In genomic region chr3:160038862-160039562, GRCh38 we compare ENCODE assay signal across 9 cellular contexts. TPM values are rescaled to one million over a fixed set of nuclear protein-coding genes. Genes with fewer than 3 reads are reported as not detected.
DNase-seq lines count a peak whose midpoint lies in the region; ATAC-seq and TF ChIP-seq lines count a peak whose summit lies in the region.
"Had no signal": no experiment of that assay in that cellular context is flagged by ENCODE, and none has a peak within 500 bp of the region (broad histone marks: within the 10 kb centered on the region; RNA-seq: fewer than 3 reads in every experiment).

No MANE protein-coding gene starts in this region.

- no TSS peak for BruUV-seq in Calu3 (replicated peaks; lab: Mats Ljungman, UMichigan)

- POLR2A ChIA-PET in HEK293T (lab: Yijun Ruan, JAX) = no interaction called here
- POLR2A ChIA-PET in activated naive CD8-positive, alpha-beta T cell treated with anti-CD3 and anti-CD28 coated beads, Interleukin-2, amount 10 ng/mL, durations not matched to agents 7 days and 5 days (lab: Charles Lee) = no interaction called here

- intact Hi-C loops in Calu3 (cut with micrococcal nuclease; ENCODE audit: unreplicated experiment) = no loop called here

- TF ChIP-seq CTCF in Calu3 (IDR thresholded peaks at IDR 0.05; ENCODE audit: unreplicated experiment) = no peak
- TF ChIP-seq CTCF in type B pancreatic cell (conservative IDR thresholded peaks at IDR 0.05) = no peak

- DNase-seq in Calu3 (peak; percentile 74), HEK293T (ENCODE audit: extremely low spot score) (peak; percentile 16), iris pigment epithelial cell (ENCODE audit: low read depth) (peak; percentile 9), type B pancreatic cell (ENCODE audit: extremely low spot score, unreplicated experiment) (peak; percentile 69), NCI-H446 treated with DMSO at 0.1 percent for 48 hours (lab: John Stamatoyannopoulos, UW) (no peak), pons (ENCODE audit: low spot score) (no peak)
- no peak for DNase-seq in activated naive CD8-positive, alpha-beta T cell treated with anti-CD3 and anti-CD28 coated beads, Interleukin-2, amount 10 ng/mL, durations not matched to agents 7 days and 5 days

- H3K4me1 Mint-ChIP-seq in Calu3 (ENCODE audit: low read depth, unreplicated experiment) (no peaks in the 10 kb centered on the region), type B pancreatic cell (ENCODE audit: unreplicated experiment) (no peaks in the 10 kb centered on the region)
- peaks cover 2% of the 10 kb centered on the region for H3K4me1 Mint-ChIP-seq in activated naive CD8-positive, alpha-beta T cell treated with anti-CD3 and anti-CD28 coated beads, Interleukin-2, amount 10 ng/mL, durations not matched to agents 7 days and 5 days

- H3K27me3 Mint-ChIP-seq in Calu3 (ENCODE audit: unreplicated experiment) (peaks cover 59% of the 10 kb centered on the region), type B pancreatic cell (peaks cover 54% of the 10 kb centered on the region)
- H3K27me3 Mint-ChIP-seq in activated naive CD8-positive, alpha-beta T cell treated with anti-CD3 and anti-CD28 coated beads, Interleukin-2, amount 10 ng/mL, durations not matched to agents 7 days and 5 days = peaks cover 41% of the 10 kb centered on the region

- CTCF ChIA-PET in Calu3 (lab: Charles Lee) (interaction anchor here (0.6 to 1.8 kb wide), 6 partner anchors 13 to 398 kb away, joined by 3 to 6 read pairs (median 3); no protein-coding TSS in a partner anchor), HEK293T (lab: Yijun Ruan, JAX) (no interaction called here)

- H3K36me3 Mint-ChIP-seq in Calu3 (ENCODE audit: insufficient read depth, unreplicated experiment) (peaks cover 7% of the 10 kb centered on the region), type B pancreatic cell (no peaks in the 10 kb centered on the region)
- no peaks in the 10 kb centered on the region for H3K36me3 Mint-ChIP-seq in activated naive CD8-positive, alpha-beta T cell treated with anti-CD3 and anti-CD28 coated beads, Interleukin-2, amount 10 ng/mL, durations not matched to agents 7 days and 5 days

- ATAC-seq in activated naive CD8-positive, alpha-beta T cell treated with anti-CD3 and anti-CD28 coated beads, Interleukin-2, amount 10 ng/mL, durations not matched to agents 7 days and 5 days (ENCODE audit: low read depth) = no peak
- no peak for ATAC-seq in HG03025 (IDR thresholded peaks at IDR 0.05; ENCODE audit: low FRiP score, unreplicated experiment)
- ATAC-seq: HCT116 had no signal

- H3K9me3 Mint-ChIP-seq in Calu3 (ENCODE audit: low read depth, unreplicated experiment) (peaks cover 12% of the 10 kb centered on the region), type B pancreatic cell (no peaks in the 10 kb centered on the region)
- peaks cover 18% of the 10 kb centered on the region for H3K9me3 Mint-ChIP-seq in activated naive CD8-positive, alpha-beta T cell treated with anti-CD3 and anti-CD28 coated beads, Interleukin-2, amount 10 ng/mL, durations not matched to agents 7 days and 5 days

- H3K27ac Mint-ChIP-seq in Calu3 (ENCODE audit: unreplicated experiment) (peak overlapping the region; percentile 20), type B pancreatic cell (no peak overlapping the region)
- H3K27ac Mint-ChIP-seq in activated naive CD8-positive, alpha-beta T cell treated with anti-CD3 and anti-CD28 coated beads, Interleukin-2, amount 10 ng/mL, durations not matched to agents 7 days and 5 days = no peak overlapping the region

- peak overlapping the region; percentile 79 for H3K4me3 Mint-ChIP-seq in Calu3 (ENCODE audit: low read depth, unreplicated experiment)
- H3K4me3 Mint-ChIP-seq in activated naive CD8-positive, alpha-beta T cell treated with anti-CD3 and anti-CD28 coated beads, Interleukin-2, amount 10 ng/mL, durations not matched to agents 7 days and 5 days = peak overlapping the region; percentile 19
- H3K4me3 Mint-ChIP-seq in type B pancreatic cell = peak overlapping the region; percentile 76

TF ChIP-seq in HEK293T, 16 proteins besides CTCF, POLR2A, EP300 and RAD21:
- TF ChIP-seq ARNT (IDR thresholded peaks at IDR 0.05) (no peak), SUZ12 (IDR thresholded peaks at IDR 0.05) (no peak), FOXM1 (IDR thresholded peaks at IDR 0.05; ENCODE audit: borderline replicate concordance) (no peak), L3MBTL2 (conservative IDR thresholded peaks at IDR 0.05) (no peak)
TF ChIP-seq in HEK293T: peak in this region for 0.

RNA-seq across cellular contexts. Expression of gene IL12A, which starts 50.4 kb away (rescaled TPM):
- total RNA-seq in Calu3 (2022) (1.0 and 3.6 TPM in 2 replicates), type B pancreatic cell (ENCODE audit: low replicate concordance) (0.31 and 0.34 TPM in 2 replicates)
- under 1 TPM; 0.19 to 0.65 TPM for total RNA-seq in activated naive CD8-positive, alpha-beta T cell treated with anti-CD3 and anti-CD28 coated beads, Interleukin-2, amount 10 ng/mL, durations not matched to agents 7 days and 5 days

Comparison
In these comparisons a context has a peak if more than half of its experiments do, and no peak if none do; other contexts are left out.
1. DNase-seq: peak in Calu3 (single experiment), HEK293T (single experiment), iris pigment epithelial cell (single experiment) and type B pancreatic cell (single experiment); none in activated naive CD8-positive, alpha-beta T cell treated with anti-CD3 and anti-CD28 coated beads, Interleukin-2, amount 10 ng/mL, durations not matched to agents 7 days and 5 days (single experiment), NCI-H446 treated with DMSO at 0.1 percent for 48 hours (single experiment) and pons (single experiment).
2. H3K4me3 Mint-ChIP-seq: peak in every context shown above with its lines; median percentile 79 in Calu3; 76 in type B pancreatic cell; 19 in activated naive CD8-positive, alpha-beta T cell treated with anti-CD3 and anti-CD28 coated beads, Interleukin-2, amount 10 ng/mL, durations not matched to agents 7 days and 5 days.